8 cellular contexts compared by ENCODE assay signal in genomic region chr12:66129934-66130266, GRCh38.
DNase-seq lines count a peak whose midpoint lies in the region; ATAC-seq and TF ChIP-seq lines count a peak whose summit lies in the region.

No MANE protein-coding gene starts in this region.

- peak; percentile 13 for DNase-seq in EL
- no peak for DNase-seq in LNCaP clone FGC (ENCODE audit: low read depth)
- DNase-seq in coronary artery (ENCODE audit: low spot score), result no peak
- no peak for DNase-seq in ecto neural progenitor cell (ENCODE audit: low spot score)
- DNase-seq in HCEC 1CT, result no peak
- no peak for DNase-seq in AML-193 (lab: John Stamatoyannopoulos, UW)

- H3K27ac ChIP-seq in coronary artery (peak overlapping the region in 1 of 2 donors; percentile 72), muscle layer of colon (ENCODE audit: low read depth, low read length) (no peak overlapping the region)

- H3K4me3 ChIP-seq in LNCaP clone FGC (ENCODE audit: low read depth, low read length) (peak overlapping the region; percentile 100), coronary artery (peak overlapping the region; percentile 75), muscle layer of colon (ENCODE audit: low read depth in 1 of 2, low read length in 2 of 2) (peak overlapping the region; percentile 83 to 100)

- peaks cover 15% of the 10 kb centered on the region for H3K4me1 ChIP-seq in muscle layer of colon (ENCODE audit: insufficient read depth, low read length)

- no peak for ATAC-seq in GM19324 (IDR thresholded peaks at IDR 0.05; ENCODE audit: low FRiP score, unreplicated experiment)

- peaks cover 23% of the 10 kb centered on the region for H3K36me3 ChIP-seq in muscle layer of colon (ENCODE audit: insufficient read depth, low read length)

- H3K9me3 ChIP-seq in muscle layer of colon (ENCODE audit: low read length), result no peaks in the 10 kb centered on the region

- TF ChIP-seq CTCF in LNCaP clone FGC (IDR thresholded peaks at IDR 0.05; ENCODE audit: control insufficient read depth, extremely low read depth, insufficient read depth) (no peak), coronary artery (IDR thresholded peaks at IDR 0.05) (no peak)

- no peaks in the 10 kb centered on the region for H3K27me3 ChIP-seq in muscle layer of colon (ENCODE audit: control insufficient read depth in 1 of 2, insufficient read depth in 2 of 2, low read length in 2 of 2)

- H3K9ac ChIP-seq in muscle layer of colon (ENCODE audit: low read length), result peak overlapping the region; percentile 25
